ENCODE assay signal across 10 cellular contexts in the genomic region with DNA sequence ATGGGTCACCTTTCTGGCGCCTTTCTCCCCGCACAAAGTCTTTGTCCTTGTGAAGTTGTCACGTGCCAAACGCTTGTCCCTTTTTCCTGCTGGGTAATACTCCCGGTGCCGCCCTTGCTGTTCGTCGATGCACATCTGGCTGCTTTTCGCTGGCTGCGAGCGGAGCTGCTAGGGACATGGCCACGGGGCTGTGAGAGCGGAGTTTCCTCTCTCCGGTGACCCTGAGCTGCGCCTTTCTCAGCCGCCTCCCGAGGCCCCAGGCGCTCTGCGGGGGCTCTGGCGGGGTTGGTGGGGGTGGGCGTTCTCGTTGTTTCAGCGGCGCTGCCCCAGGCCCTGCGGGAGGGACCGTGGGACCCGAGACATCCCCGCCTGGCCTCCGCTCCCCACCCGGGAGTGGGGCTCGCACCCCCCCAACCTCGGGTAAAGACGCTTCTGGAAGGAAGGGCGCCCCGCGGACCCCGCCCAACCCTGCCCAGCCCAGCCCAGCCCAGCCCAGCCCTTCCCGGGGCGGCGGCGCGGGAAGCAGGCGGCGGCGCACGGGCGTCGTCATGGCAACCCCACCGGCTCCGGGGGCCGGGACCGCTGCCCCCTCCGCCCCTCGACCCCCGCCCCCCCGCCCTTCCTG. TPM values are rescaled to one million over a fixed set of nuclear protein-coding genes. Genes with fewer than 3 reads are reported as not detected.
A peak's percentile ranks its signal among the peaks of the same experiment; 100 is the strongest.
DNase-seq lines count a peak whose midpoint lies in the region; ATAC-seq and TF ChIP-seq lines count a peak whose summit lies in the region.
"Had no signal": no experiment of that assay in that cellular context is flagged by ENCODE, and none has a peak within 500 bp of the region (broad histone marks: within the 10 kb centered on the region; RNA-seq: fewer than 3 reads in every experiment).

No MANE protein-coding gene starts in this region.

- peaks cover 9% of the 10 kb centered on the region for H3K4me1 Mint-ChIP-seq in T-helper 2 cell treated with Interferon-gamma antibody and Interleukin-4, amounts not matched to agents 5 μg/mL and 100 μg/mL, for 36 hours (ENCODE audit: low read depth)
- H3K4me1 Mint-ChIP-seq in stimulated activated naive B cell treated with anti-CD40 and anti-IgM and Interleukin-4, amounts not matched to agents 10 μg/mL and 1 μg/mL and 100 μg/mL, for 72 hours, result peaks cover 8 to 21% of the 10 kb centered on the region in 2 donors

- no peak overlapping the region for H3K27ac Mint-ChIP-seq in T-helper 2 cell treated with Interferon-gamma antibody and Interleukin-4, amounts not matched to agents 5 μg/mL and 100 μg/mL, for 36 hours
- peak overlapping the region; percentile 43 for H3K27ac Mint-ChIP-seq in stimulated activated naive B cell treated with anti-CD40 and anti-IgM and Interleukin-4, amounts not matched to agents 10 μg/mL and 1 μg/mL and 100 μg/mL, for 72 hours

- peaks cover 14% of the 10 kb centered on the region for H3K36me3 ChIP-seq in left ventricle myocardium inferior

- peaks cover 45% of the 10 kb centered on the region for H3K27me3 Mint-ChIP-seq in T-helper 2 cell treated with Interferon-gamma antibody and Interleukin-4, amounts not matched to agents 5 μg/mL and 100 μg/mL, for 36 hours (ENCODE audit: low read depth)
- peaks cover 26 to 35% of the 10 kb centered on the region in 2 donors for H3K27me3 Mint-ChIP-seq in stimulated activated naive B cell treated with anti-CD40 and anti-IgM and Interleukin-4, amounts not matched to agents 10 μg/mL and 1 μg/mL and 100 μg/mL, for 72 hours

- intact Hi-C loops in left ventricle myocardium inferior (cut with micrococcal nuclease), result no loop called here

- peaks cover 44% of the 10 kb centered on the region for H3K4me1 ChIP-seq in left ventricle myocardium inferior

- H3K4me3 ChIP-seq in left ventricle myocardium inferior, result peak overlapping the region; percentile 47

- no peak for DNase-seq in T-helper 2 cell treated with Interferon-gamma antibody and Interleukin-4, amounts not matched to agents 5 μg/mL and 100 μg/mL, for 36 hours (ENCODE audit: low spot score)
- DNase-seq in T-helper 2 cell, result no peak
- no peak for DNase-seq in left ventricle myocardium inferior
- DNase-seq in stimulated activated naive B cell treated with anti-CD40 and anti-IgM and Interleukin-4, amounts not matched to agents 10 μg/mL and 1 μg/mL and 100 μg/mL, for 72 hours, result no peak
- DNase-seq in middle frontal gyrus (ENCODE audit: extremely low spot score, low spot score), result no peak
- DNase-seq in activated CD4-positive, alpha-beta T cell treated with anti-CD3 and anti-CD28 coated beads, Interleukin-2, amount 50 U/mL, for 4 hours, result no peak
- DNase-seq: Calu3 had no signal

- peaks cover 1% of the 10 kb centered on the region for H3K36me3 Mint-ChIP-seq in T-helper 2 cell treated with Interferon-gamma antibody and Interleukin-4, amounts not matched to agents 5 μg/mL and 100 μg/mL, for 36 hours (ENCODE audit: low read depth)
- H3K36me3 Mint-ChIP-seq in stimulated activated naive B cell treated with anti-CD40 and anti-IgM and Interleukin-4, amounts not matched to agents 10 μg/mL and 1 μg/mL and 100 μg/mL, for 72 hours, result peaks cover 13 to 17% of the 10 kb centered on the region in 2 donors

- H3K9me3 ChIP-seq in left ventricle myocardium inferior (replicated peaks), result no peaks in the 10 kb centered on the region
- H3K9me3 ChIP-seq: neutrophil had no signal

- ATAC-seq in SK-N-SH treated with all-trans-retinoic acid at 6 μM for 48 hours (peak; percentile 5), HG03135 (IDR thresholded peaks at IDR 0.05; ENCODE audit: unreplicated experiment) (no peak)
- ATAC-seq in stimulated activated naive B cell treated with anti-CD40 and anti-IgM and Interleukin-4, amounts not matched to agents 10 μg/mL and 1 μg/mL and 100 μg/mL, for 72 hours (replicated peaks), result peak; percentile 45 to 46

- no peaks in the 10 kb centered on the region for H3K9me3 Mint-ChIP-seq in T-helper 2 cell treated with Interferon-gamma antibody and Interleukin-4, amounts not matched to agents 5 μg/mL and 100 μg/mL, for 36 hours
- H3K9me3 Mint-ChIP-seq in stimulated activated naive B cell treated with anti-CD40 and anti-IgM and Interleukin-4, amounts not matched to agents 10 μg/mL and 1 μg/mL and 100 μg/mL, for 72 hours, result no peaks in the 10 kb centered on the region

- TF ChIP-seq CTCF in left ventricle myocardium inferior (IDR thresholded peaks at IDR 0.05; ENCODE audit: borderline replicate concordance), result no peak

- H3K27ac ChIP-seq in left ventricle myocardium inferior (replicated peaks), result no peak overlapping the region
- H3K27ac ChIP-seq: neutrophil had no signal

- peaks cover 36% of the 10 kb centered on the region for H3K27me3 ChIP-seq in left ventricle myocardium inferior (ENCODE audit: low read depth)

- peak overlapping the region; percentile 46 for H3K4me3 Mint-ChIP-seq in T-helper 2 cell treated with Interferon-gamma antibody and Interleukin-4, amounts not matched to agents 5 μg/mL and 100 μg/mL, for 36 hours
- peak overlapping the region; percentile 27 to 52 for H3K4me3 Mint-ChIP-seq in stimulated activated naive B cell treated with anti-CD40 and anti-IgM and Interleukin-4, amounts not matched to agents 10 μg/mL and 1 μg/mL and 100 μg/mL, for 72 hours

TF ChIP-seq in SK-N-SH treated with all-trans-retinoic acid at 6 μM for 48 hours, 23 proteins besides CTCF, POLR2A, EP300 and RAD21:
- TF ChIP-seq ESRRG (CRISPR knock-in tag; IDR thresholded peaks at IDR 0.05), result no peak
- no peak for TF ChIP-seq ARNTL (CRISPR knock-in tag; IDR thresholded peaks at IDR 0.05; ENCODE audit: borderline replicate concordance, low read depth)
- no peak for TF ChIP-seq BACH2 (CRISPR knock-in tag; IDR thresholded peaks at IDR 0.05; ENCODE audit: borderline replicate concordance)
- no peak for TF ChIP-seq ZNF8 (CRISPR knock-in tag; IDR thresholded peaks at IDR 0.05)

RNA-seq across cellular contexts. Expression of gene CHMP6, which starts 12.2 kb away (rescaled TPM):
- total RNA-seq in left ventricle myocardium inferior, result 15.9 TPM

RNA-seq across cellular contexts. Expression of gene BAIAP2, which starts 31.1 kb away (rescaled TPM):
- 27.9 TPM for total RNA-seq in left ventricle myocardium inferior
